8 cellular contexts compared by ENCODE assay signal in the genomic region with DNA sequence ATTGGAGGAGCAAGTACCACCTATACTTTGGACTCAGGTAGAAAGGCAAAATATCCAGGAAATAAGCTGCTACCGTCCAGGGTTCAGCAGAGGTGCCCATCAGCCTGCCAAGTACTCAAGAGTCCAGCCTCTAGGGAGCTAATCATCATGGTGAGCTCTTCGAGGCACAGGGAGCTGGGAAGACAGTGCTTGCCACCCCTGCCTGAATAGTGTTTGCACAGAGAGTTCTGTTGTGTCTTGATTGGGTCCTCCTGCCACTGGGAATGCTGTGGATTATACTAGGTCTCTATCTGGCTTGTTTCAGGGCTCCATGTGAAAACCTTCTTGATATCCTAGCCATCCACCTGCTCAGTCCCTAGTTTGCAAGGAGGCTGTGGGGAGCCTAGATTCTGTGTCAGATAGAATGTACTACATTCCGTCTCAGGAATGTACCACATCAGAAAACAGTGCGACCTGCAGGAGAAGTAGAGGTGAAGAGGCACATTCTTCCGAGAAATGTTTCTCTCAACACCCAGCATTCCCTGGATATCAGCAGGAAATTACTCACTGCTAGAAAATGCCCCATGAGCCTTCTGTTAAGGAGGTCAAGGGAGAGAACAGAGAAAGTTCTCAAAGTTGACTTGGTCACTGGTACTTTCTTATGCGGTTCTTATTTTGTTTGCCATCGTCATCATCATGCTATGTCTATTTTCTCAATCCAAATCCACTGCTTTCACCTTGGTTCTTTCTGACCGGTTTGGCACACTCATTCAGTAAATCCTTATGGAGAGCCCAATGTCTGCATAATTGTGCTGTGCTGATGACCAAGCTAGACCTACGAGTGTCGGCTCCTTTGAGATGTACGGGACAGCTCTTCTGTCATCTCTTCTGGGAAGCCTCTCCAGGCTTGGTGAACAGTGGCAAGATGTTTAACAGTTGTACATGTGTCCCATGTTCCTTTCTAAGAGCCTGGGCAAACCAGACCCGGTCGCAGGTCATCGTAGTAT. TPM values are rescaled to one million over a fixed set of nuclear protein-coding genes. Genes with fewer than 3 reads are reported as not detected.
DNase-seq lines count a peak whose midpoint lies in the region; ATAC-seq and TF ChIP-seq lines count a peak whose summit lies in the region.

No MANE protein-coding gene starts in this region.

- no peaks in the 10 kb centered on the region for H3K79me1 ChIP-seq in mesenchymal stem cell (replicated peaks; ENCODE audit: low read length, poor library complexity, severe bottlenecking)

- H2BK5ac ChIP-seq in mesenchymal stem cell (ENCODE audit: low read depth, low read length, poor library complexity, severe bottlenecking), result peak overlapping the region; percentile 98

- H3K18ac ChIP-seq in mesenchymal stem cell (ENCODE audit: low read depth in 1 of 2, low read length in 2 of 2), result peak overlapping the region; percentile 67 to 82

- CTCF ChIA-PET in BJ (lab: Yijun Ruan, JAX), result interaction anchor here (0.8 to 1.2 kb wide), 2 partner anchors 38 to 95 kb away, joined by 3 read pairs; no protein-coding TSS in a partner anchor

- TF ChIP-seq CTCF in BJ (IDR thresholded peaks at IDR 0.05; ENCODE audit: insufficient read depth, low read depth, low read length) (0 out of 2 replicates have a peak, but pooled peaks have one; percentile 17), brain microvascular endothelial cell (IDR thresholded peaks at IDR 0.05; ENCODE audit: low read depth, low read length, missing control alignments) (peak; percentile 46)

- no peak overlapping the region for H2AFZ ChIP-seq in mesenchymal stem cell (ENCODE audit: low read depth, low read length)

- DNase-seq in BJ (ENCODE audit: low read depth) (no peak), brain microvascular endothelial cell (peak; percentile 93), mesenchymal stem cell (peak; percentile 93), HuH-7.5 (ENCODE audit: low spot score) (no peak), NCI-H128 (lab: John Stamatoyannopoulos, UW; ENCODE audit: unreplicated experiment) (no peak)

- POLR2A ChIA-PET in BJ (lab: Charles Lee), result no interaction called here

- H2BK12ac ChIP-seq in mesenchymal stem cell (ENCODE audit: low read length in 2 of 2), result peak overlapping the region in 1 of 2 experiments; percentile 96

- peak overlapping the region in 1 of 2 experiments; percentile 67 for H3K14ac ChIP-seq in mesenchymal stem cell (ENCODE audit: low read length in 2 of 2)

- no peak overlapping the region for H3K4me2 ChIP-seq in mesenchymal stem cell (ENCODE audit: low read length, poor library complexity, severe bottlenecking)

- ATAC-seq in HG02840 (IDR thresholded peaks at IDR 0.05; ENCODE audit: low FRiP score, unreplicated experiment) (peak; percentile 18), HG02588 (IDR thresholded peaks at IDR 0.05; ENCODE audit: unreplicated experiment) (no peak), GM21737 (IDR thresholded peaks at IDR 0.05; ENCODE audit: unreplicated experiment) (no peak)

- H3K4ac ChIP-seq in mesenchymal stem cell (ENCODE audit: low read depth in 1 of 2, low read length in 2 of 2), result peak overlapping the region; percentile 84

- H3K4me3 ChIP-seq in BJ (ENCODE audit: low read depth, low read length) (no peak overlapping the region), brain microvascular endothelial cell (ENCODE audit: low read depth, low read length) (no peak overlapping the region), mesenchymal stem cell (ENCODE audit: insufficient read depth in 1 of 2, low read depth in 1 of 2, low read length in 2 of 2) (peak overlapping the region in 1 of 2 experiments; percentile 26)

- H4K91ac ChIP-seq in mesenchymal stem cell (ENCODE audit: low read length), result peak overlapping the region; percentile 12

- peak overlapping the region; percentile 99 for H2AK5ac ChIP-seq in mesenchymal stem cell (ENCODE audit: low read length, severe bottlenecking)

- H3K9ac ChIP-seq in mesenchymal stem cell (ENCODE audit: low read length), result no peak overlapping the region

- in situ Hi-C loops in brain microvascular endothelial cell (cut with HindIII; ENCODE audit: low pct_ligation_motif_present, low sequenced_read_pairs), result no loop called here

- 21% methylated on average over 13 of the region's 14 CpGs for WGBS in mesenchymal stem cell

- H2BK120ac ChIP-seq in mesenchymal stem cell (ENCODE audit: low read depth, low read length), result peak overlapping the region; percentile 73

- H3K36me3 ChIP-seq in BJ (ENCODE audit: control insufficient read depth, insufficient read depth, low read length) (no peaks in the 10 kb centered on the region), brain microvascular endothelial cell (replicated peaks) (no peaks in the 10 kb centered on the region), mesenchymal stem cell (ENCODE audit: control insufficient read depth in 1 of 2, insufficient read depth in 2 of 2, low read depth in 1 of 2, low read length in 2 of 2) (peaks cover 3 to 14% of the 10 kb centered on the region in 2 experiments)

- H3K9me3 ChIP-seq in mesenchymal stem cell (ENCODE audit: control insufficient read depth, low read length), result no peaks in the 10 kb centered on the region

- peaks cover 14% of the 10 kb centered on the region for H3K4me1 ChIP-seq in mesenchymal stem cell (ENCODE audit: control insufficient read depth, insufficient read depth, low read depth, low read length)

- H2BK15ac ChIP-seq in mesenchymal stem cell (ENCODE audit: low read depth, poor library complexity, severe bottlenecking), result no peak overlapping the region

- peak overlapping the region; percentile 10 for H4K8ac ChIP-seq in mesenchymal stem cell (ENCODE audit: low read length)

- H3K27ac ChIP-seq in brain microvascular endothelial cell (peak overlapping the region; percentile 80), mesenchymal stem cell (ENCODE audit: low read length, poor library complexity, severe bottlenecking) (peak overlapping the region; percentile 99)

- H3K23ac ChIP-seq in mesenchymal stem cell (ENCODE audit: low read length in 2 of 2), result no peak overlapping the region

- H3K27me3 ChIP-seq in BJ (ENCODE audit: control insufficient read depth, insufficient read depth, low read length), result no peaks in the 10 kb centered on the region
- H3K27me3 ChIP-seq in brain microvascular endothelial cell (replicated peaks), result no peaks in the 10 kb centered on the region
- H3K27me3 ChIP-seq in mesenchymal stem cell (ENCODE audit: control insufficient read depth in 1 of 2, insufficient read depth in 1 of 2, low read length in 2 of 2), result no peaks in the 10 kb centered on the region

RNA-seq across cellular contexts. Expression of gene PTPN1, which starts 30.7 kb away (rescaled TPM):
- polyA plus RNA-seq in BJ (2011; rRNA removed), result 16.2 and 19.4 TPM in 2 replicates
- 15.4 and 17.6 TPM in 2 replicates for polyA minus RNA-seq in BJ (2011; rRNA and poly(A)+ RNA removed)
- 66.8 TPM for polyA plus RNA-seq in mesenchymal stem cell (2013, experiment 1 of 2)
- 65.2 TPM for polyA plus RNA-seq in mesenchymal stem cell (2013, experiment 2 of 2)

Comparison
In these comparisons a context has a peak if more than half of its experiments do, and no peak if none do; other contexts are left out.
1. DNase-seq: peak in brain microvascular endothelial cell (single experiment) and mesenchymal stem cell (single experiment); none in BJ (single experiment), HuH-7.5 (single experiment) and NCI-H128 (single experiment).